Comparison of ENCODE assay signal across 16 cellular contexts in genomic region chr5:5126444-5126843, GRCh38. TPM values are rescaled to one million over a fixed set of nuclear protein-coding genes. Genes with fewer than 3 reads are reported as not detected.
DNase-seq lines count a peak whose midpoint lies in the region; ATAC-seq, FAIRE-seq and TF ChIP-seq lines count a peak whose summit lies in the region.
"Had no signal": no experiment of that assay in that cellular context is flagged by ENCODE, and none has a peak within 500 bp of the region (broad histone marks: within the 10 kb centered on the region; RNA-seq: fewer than 3 reads in every experiment).

No MANE protein-coding gene starts in this region.

- TF ChIP-seq CTCF in BE2C (IDR thresholded peaks at IDR 0.05; ENCODE audit: low read depth, low read length), result no peak; the same call in 1 of the 2 replicates
- TF ChIP-seq CTCF in astrocyte (IDR thresholded peaks at IDR 0.05; ENCODE audit: insufficient read depth, low read depth, low read length), result no peak

- H3K4me2 ChIP-seq in astrocyte (ENCODE audit: low read length), result no peak overlapping the region

- H3K27me3 Mint-ChIP-seq in astrocyte (ENCODE audit: low read depth, unreplicated experiment), result peaks cover 2% of the 10 kb centered on the region

- no peaks in the 10 kb centered on the region for H4K20me1 ChIP-seq in astrocyte (ENCODE audit: insufficient read depth, low read length)

- peaks cover 14% of the 10 kb centered on the region for H3K4me1 Mint-ChIP-seq in astrocyte (ENCODE audit: low read depth, unreplicated experiment)
- H3K4me1 Mint-ChIP-seq: activated CD4-positive, alpha-beta T cell treated with anti-CD3 and anti-CD28 coated beads for 36 hours had no signal

- H3K4me1 ChIP-seq in BE2C (no peaks in the 10 kb centered on the region), astrocyte (ENCODE audit: insufficient read depth, low read length) (peaks cover 3% of the 10 kb centered on the region)

- H3K9me3 Mint-ChIP-seq in astrocyte (ENCODE audit: unreplicated experiment), result no peaks in the 10 kb centered on the region
- H3K9me3 Mint-ChIP-seq: T-helper 1 cell treated with Interleukin-12 subunit alpha and Interleukin-12 subunit beta and Interleukin-4 antibody, amounts not matched to agents 30 μg/mL and 1 μg/mL, for 36 hours had no signal

- DNase-seq in BE2C, result peak; percentile 27
- DNase-seq in HS-27A (ENCODE audit: low read depth), result peak; percentile 33
- no peak for DNase-seq in astrocyte (ENCODE audit: low read depth)
- DNase-seq in kidney tubule cell (ENCODE audit: low spot score), result peak; percentile 73
- no peak for DNase-seq in epidermal melanocyte (ENCODE audit: insufficient read length, low spot score)
- DNase-seq in nucleus accumbens (lab: John Stamatoyannopoulos, UW), result no peak
- no peak for DNase-seq in AG20443 (ENCODE audit: low spot score)
- DNase-seq: activated CD4-positive, alpha-beta T cell treated with anti-CD3 and anti-CD28 coated beads for 36 hours; activated T-cell treated with anti-CD3 and anti-CD28 coated beads for 4 hours; mesenchymal stem cell; NCI-H1092 had no signal

- H3K27ac ChIP-seq in astrocyte (ENCODE audit: low read depth, low read length), result no peak overlapping the region

- H3K9me3 ChIP-seq in BE2C (no peaks in the 10 kb centered on the region), astrocyte (ENCODE audit: insufficient read depth, low read depth, low read length) (no peaks in the 10 kb centered on the region)

- H3K9ac ChIP-seq in astrocyte (ENCODE audit: low read length), result no peak overlapping the region

- H3K36me3 ChIP-seq in BE2C (no peaks in the 10 kb centered on the region), astrocyte (ENCODE audit: insufficient read depth, low read length) (no peaks in the 10 kb centered on the region)

- no peak overlapping the region for H3K27ac Mint-ChIP-seq in astrocyte (ENCODE audit: unreplicated experiment)
- H3K27ac Mint-ChIP-seq: activated CD4-positive, alpha-beta T cell treated with anti-CD3 and anti-CD28 coated beads for 36 hours; T-helper 1 cell treated with Interleukin-12 subunit alpha and Interleukin-12 subunit beta and Interleukin-4 antibody, amounts not matched to agents 30 μg/mL and 1 μg/mL, for 36 hours had no signal

- no peak for ATAC-seq in HG03095 (IDR thresholded peaks at IDR 0.05; ENCODE audit: unreplicated experiment)
- ATAC-seq: activated CD4-positive, alpha-beta T cell treated with anti-CD3 and anti-CD28 coated beads for 36 hours had no signal

- H3K4me3 ChIP-seq in BE2C (ENCODE audit: low read depth, low read length) (no peak overlapping the region), astrocyte (ENCODE audit: insufficient read depth, low read depth, low read length) (no peak overlapping the region)

- H3K79me2 ChIP-seq in astrocyte (ENCODE audit: insufficient read depth, low read length), result no peaks in the 10 kb centered on the region

- H3K27me3 ChIP-seq in BE2C, result 0 out of 2 replicates have a peak, but pooled peaks cover 5% of the 10 kb centered on the region
- no peaks in the 10 kb centered on the region for H3K27me3 ChIP-seq in astrocyte (ENCODE audit: insufficient read depth, low read length)

- FAIRE-seq in astrocyte (lab: Jason Lieb, UNC), result no peak
- FAIRE-seq: colon, GM12891 had no signal

- H2AFZ ChIP-seq in astrocyte (ENCODE audit: low read depth, low read length), result peak overlapping the region; percentile 50

- H3K4me3 Mint-ChIP-seq in astrocyte (ENCODE audit: unreplicated experiment), result no peak overlapping the region
- H3K4me3 Mint-ChIP-seq: activated CD4-positive, alpha-beta T cell treated with anti-CD3 and anti-CD28 coated beads for 36 hours; T-helper 1 cell treated with Interleukin-12 subunit alpha and Interleukin-12 subunit beta and Interleukin-4 antibody, amounts not matched to agents 30 μg/mL and 1 μg/mL, for 36 hours had no signal

- H3K36me3 Mint-ChIP-seq in astrocyte (ENCODE audit: low read depth, unreplicated experiment), result no peaks in the 10 kb centered on the region

RNA-seq across cellular contexts. Expression of gene ADAMTS16, which starts 13.7 kb away (rescaled TPM):
- 1.2 TPM for polyA plus RNA-seq in BE2C (2012; ENCODE audit: insufficient read depth, insufficient read length, low read depth)
- 5.7 and 11.4 TPM in 2 replicates for total RNA-seq in astrocyte
- total RNA-seq: activated CD4-positive, alpha-beta T cell treated with anti-CD3 and anti-CD28 coated beads for 36 hours; NCI-H460 had no signal

Comparison
In these comparisons a context has a peak if more than half of its experiments do, and no peak if none do; other contexts are left out.
1. DNase-seq: peak in BE2C (single experiment), HS-27A (single experiment) and kidney tubule cell (single experiment); none in astrocyte (single experiment), epidermal melanocyte (single experiment), nucleus accumbens (0 of 56) and AG20443 (single experiment).